Comparison of ENCODE assay signal across 8 cellular contexts in the genomic region with DNA sequence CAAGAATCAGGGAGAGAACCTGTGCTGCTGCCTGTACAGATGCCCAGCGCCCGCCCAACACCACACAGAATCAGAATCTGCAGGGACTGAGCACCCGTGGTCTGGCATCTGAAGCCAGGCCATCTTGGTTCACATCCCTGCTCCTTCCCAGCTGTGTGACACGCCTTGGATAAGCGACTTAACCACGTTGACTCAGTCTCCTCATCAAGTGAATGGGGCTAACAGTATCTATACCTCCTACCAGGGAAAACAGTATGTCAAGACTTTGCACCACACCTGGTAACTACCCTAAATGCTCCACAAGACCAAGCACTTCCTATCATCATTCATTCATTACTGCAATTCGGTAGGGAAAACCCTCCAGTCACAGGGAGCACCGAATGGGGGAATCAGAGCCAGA. TPM values are rescaled to one million over a fixed set of nuclear protein-coding genes. Genes with fewer than 3 reads are reported as not detected.
DNase-seq lines count a peak whose midpoint lies in the region; ATAC-seq and TF ChIP-seq lines count a peak whose summit lies in the region.

No MANE protein-coding gene starts in this region.

- H3K9me3 ChIP-seq in heart right ventricle (no peaks in the 10 kb centered on the region), mesodermal cell (ENCODE audit: control insufficient read depth, low read length) (no peaks in the 10 kb centered on the region), uterus (no peaks in the 10 kb centered on the region)

- peaks cover 0 to 28% (median 0%) of the 10 kb centered on the region in 9 donors for H3K36me3 ChIP-seq in heart right ventricle
- H3K36me3 ChIP-seq in brain microvascular endothelial cell (replicated peaks), result peaks cover 14% of the 10 kb centered on the region
- peaks cover 38% of the 10 kb centered on the region for H3K36me3 ChIP-seq in mesodermal cell (ENCODE audit: control insufficient read depth, insufficient read depth, low read length)
- no peaks in the 10 kb centered on the region for H3K36me3 ChIP-seq in uterus

- TF ChIP-seq CTCF in heart right ventricle (IDR thresholded peaks at IDR 0.05), result no peak
- TF ChIP-seq CTCF in brain microvascular endothelial cell (IDR thresholded peaks at IDR 0.05; ENCODE audit: low read depth, low read length, missing control alignments), result no peak
- TF ChIP-seq CTCF in uterus (IDR thresholded peaks at IDR 0.05), result no peak

- DNase-seq in heart right ventricle (no peak), cardiac septum (ENCODE audit: low spot score) (no peak), brain microvascular endothelial cell (no peak), uterus (no peak), ecto neural progenitor cell (ENCODE audit: low spot score) (no peak)

- intact Hi-C loops in heart right ventricle (cut with DNase I), result loop anchor here in 3 of 10 donors (5.0 kb wide), 1 partner anchor 74 kb away; a partner anchor contains a TSS
- intact Hi-C loops in cardiac septum (cut with DNase I), result no loop called here
- intact Hi-C loops in uterus (cut with DNase I; ENCODE audit: low total_unique reads), result no loop called here

- no peak for ATAC-seq in heart right ventricle
- no peak for ATAC-seq in HG03571 (IDR thresholded peaks at IDR 0.05; ENCODE audit: unreplicated experiment)
- no peak for ATAC-seq in GM18511 (IDR thresholded peaks at IDR 0.05; ENCODE audit: unreplicated experiment)

- H3K27ac ChIP-seq in heart right ventricle, result peak overlapping the region in 5 of 10 donors; percentile 91 to 95 (median 94)
- H3K27ac ChIP-seq in brain microvascular endothelial cell, result no peak overlapping the region
- no peak overlapping the region for H3K27ac ChIP-seq in mesodermal cell (ENCODE audit: low read depth, low read length, severe bottlenecking)
- H3K27ac ChIP-seq in uterus, result peak overlapping the region in 1 of 2 donors; percentile 86

- no peak for TF ChIP-seq POLR2A in uterus (IDR thresholded peaks at IDR 0.05)

- H3K4me3 ChIP-seq in heart right ventricle (peak overlapping the region; percentile 80 to 100 (median 96)), brain microvascular endothelial cell (ENCODE audit: low read depth, low read length) (peak overlapping the region; percentile 91), mesodermal cell (ENCODE audit: extremely low read depth, insufficient read depth, low read length, poor library complexity, severe bottlenecking) (peak overlapping the region; percentile 92), uterus (peak overlapping the region; percentile 93 to 96)

- 50 to 56% methylated on average over 8 of the region's 8 CpGs for WGBS in heart right ventricle, 2 donors
- 73 to 79% methylated on average over 7 to 8 of the region's 8 CpGs for WGBS in mesodermal cell (ENCODE audit: insufficient coverage in 2 of 2), 2 experiments

- in situ Hi-C loops in brain microvascular endothelial cell (cut with HindIII; ENCODE audit: low pct_ligation_motif_present, low sequenced_read_pairs), result no loop called here

- no peaks in the 10 kb centered on the region for H3K27me3 ChIP-seq in heart right ventricle
- H3K27me3 ChIP-seq in brain microvascular endothelial cell (replicated peaks), result no peaks in the 10 kb centered on the region
- no peaks in the 10 kb centered on the region for H3K27me3 ChIP-seq in uterus

- H3K4me1 ChIP-seq in heart right ventricle (peaks cover 10 to 64% (median 53%) of the 10 kb centered on the region in 9 donors), mesodermal cell (ENCODE audit: control insufficient read depth, insufficient read depth, low read length, poor library complexity, severe bottlenecking) (peaks cover 8% of the 10 kb centered on the region), uterus (peaks cover 10 to 15% of the 10 kb centered on the region in 2 donors)

RNA-seq across cellular contexts. Expression of a gene that starts 1.2 kb away (rescaled TPM):
- total RNA-seq in heart right ventricle, result 10 to 100 TPM; 51.4 to 76.1 (median 63.3) TPM
- polyA plus RNA-seq in heart right ventricle, result 10 to 100 TPM; 29.5 to 45.2 TPM
- total RNA-seq in cardiac septum, result 49.0 TPM
- polyA plus RNA-seq in mesodermal cell (2013, experiment 1 of 2), result 62.1 TPM
- 52.9 TPM for polyA plus RNA-seq in mesodermal cell (2013, experiment 2 of 2)
- total RNA-seq in uterus, result 10 to 100 TPM; 40.9 to 98.1 (median 48.5) TPM
